In the genomic region with DNA sequence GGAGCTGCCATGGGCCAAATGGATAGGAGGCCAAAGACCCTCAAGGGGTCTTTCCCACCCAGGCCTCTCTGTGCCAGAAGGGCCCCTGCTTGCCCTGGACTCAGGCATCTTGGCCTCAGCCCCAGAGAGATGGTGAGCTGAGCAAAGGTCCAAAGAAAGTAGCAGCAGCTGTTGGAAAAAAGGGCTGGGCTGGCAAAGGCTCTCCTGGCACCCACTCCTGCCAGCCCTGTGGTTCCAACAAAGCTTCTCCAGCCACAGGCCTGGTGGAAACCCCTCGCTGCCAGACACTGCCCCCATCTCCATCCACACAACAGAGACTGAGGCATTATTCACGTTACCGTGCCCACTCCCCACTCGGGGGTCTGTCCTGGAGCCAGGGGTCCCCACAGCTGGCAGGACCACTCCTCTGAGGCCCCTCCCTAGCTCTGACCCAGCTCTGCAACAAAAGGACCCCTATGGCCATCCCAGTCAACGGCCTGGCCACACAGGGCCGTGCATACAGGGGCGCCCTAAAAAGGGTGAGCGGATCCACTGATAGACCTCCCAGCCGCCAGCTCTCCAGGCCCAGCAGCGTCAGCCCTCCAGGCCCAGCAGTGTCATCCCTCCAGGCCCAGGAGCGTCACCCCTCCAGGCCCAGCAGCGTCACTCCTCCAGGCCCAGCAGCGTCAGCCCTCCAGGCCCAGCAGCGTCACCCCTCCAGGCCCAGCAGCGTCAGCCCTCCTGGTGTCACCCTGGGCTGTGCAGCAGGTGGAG, we compare ENCODE assay signal across 16 cellular contexts. TPM values are rescaled to one million over a fixed set of nuclear protein-coding genes. Genes with fewer than 3 reads are reported as not detected.
DNase-seq lines count a peak whose midpoint lies in the region; ATAC-seq and TF ChIP-seq lines count a peak whose summit lies in the region.
"Had no signal": no experiment of that assay in that cellular context is flagged by ENCODE, and none has a peak within 500 bp of the region (broad histone marks: within the 10 kb centered on the region; RNA-seq: fewer than 3 reads in every experiment).

No MANE protein-coding gene starts in this region.

- intact Hi-C loops in Caco-2 (cut with micrococcal nuclease; ENCODE audit: unreplicated experiment), result no loop called here
- intact Hi-C loops in mucosa of descending colon (cut with DNase I, micrococcal nuclease), result no loop called here
- intact Hi-C loops in natural killer cell (cut with micrococcal nuclease), result no loop called here

- DNase-seq in Caco-2, result no peak
- peak in 3 of 61 donors; percentile 31 to 44 (median 32) for DNase-seq in caudate nucleus (lab: John Stamatoyannopoulos, UW)
- DNase-seq in mucosa of descending colon, result peak in 2 of 3 donors; percentile 47 to 66
- DNase-seq in cortex of kidney (lab: John Stamatoyannopoulos, UW), result no peak
- no peak for DNase-seq in natural killer cell
- DNase-seq in NCI-H510A treated with DMSO at 0.1 percent for 48 hours (lab: John Stamatoyannopoulos, UW), result no peak
- DNase-seq in iPS-NIHi7 (ENCODE audit: extremely low spot score), result no peak
- DNase-seq: activated gamma-delta T cell treated with Interleukin-2 at 50 U/mL for 16 hours; AML-193; DMS 273 treated with DMSO at 0.1 percent for 48 hours; heart right ventricle; stimulated activated naive CD4-positive, alpha-beta T cell treated with Interleukin-2 at 50 U/mL for 16 hours; T-helper 17 cell had no signal

- H3K27ac Mint-ChIP-seq in Caco-2 (ENCODE audit: unreplicated experiment) (peak overlapping the region; percentile 70), natural killer cell (no peak overlapping the region)
- H3K27ac Mint-ChIP-seq: T-helper 17 cell had no signal

- H3K27me3 Mint-ChIP-seq in Caco-2 (ENCODE audit: insufficient read depth, unreplicated experiment) (no peaks in the 10 kb centered on the region), natural killer cell (ENCODE audit: low read depth in 2 of 2) (peaks cover 0 to 7% of the 10 kb centered on the region in 2 donors)

- CTCF ChIA-PET in Caco-2 (lab: Charles Lee), result interaction anchor here (0.6 to 0.8 kb wide), 2 partner anchors 8 to 32 kb away, joined by 4 read pairs; no protein-coding TSS in a partner anchor

- H3K9me3 ChIP-seq in Caco-2, result no peaks in the 10 kb centered on the region
- no peaks in the 10 kb centered on the region for H3K9me3 ChIP-seq in mucosa of descending colon
- H3K9me3 ChIP-seq in skeletal muscle satellite cell (replicated peaks; ENCODE audit: low read length), result no peaks in the 10 kb centered on the region
- H3K9me3 ChIP-seq: heart right ventricle had no signal

- H3K4me3 Mint-ChIP-seq in Caco-2 (ENCODE audit: unreplicated experiment) (no peak overlapping the region), natural killer cell (no peak overlapping the region)
- H3K4me3 Mint-ChIP-seq: T-helper 17 cell, WTC11 had no signal

- H3K4me1 Mint-ChIP-seq in Caco-2 (ENCODE audit: low read depth, unreplicated experiment) (peaks cover 55% of the 10 kb centered on the region), natural killer cell (peaks cover 7 to 10% of the 10 kb centered on the region in 2 donors)

- POLR2A ChIA-PET in Caco-2 (lab: Charles Lee), result no interaction called here

- peak overlapping the region; percentile 22 for H3K9ac ChIP-seq in skeletal muscle satellite cell (ENCODE audit: low read depth, low read length)

- H3K27me3 ChIP-seq in Caco-2 (replicated peaks; ENCODE audit: control insufficient read depth, insufficient read depth, low read length) (no peaks in the 10 kb centered on the region), skeletal muscle satellite cell (ENCODE audit: control insufficient read depth, insufficient read depth, low read length) (no peaks in the 10 kb centered on the region)
- H3K27me3 ChIP-seq: heart right ventricle had no signal

- no peak overlapping the region for H3K4me3 ChIP-seq in Caco-2 (ENCODE audit: low read depth, low read length)
- H3K4me3 ChIP-seq in mucosa of descending colon, result no peak overlapping the region
- H3K4me3 ChIP-seq in skeletal muscle satellite cell (ENCODE audit: low read length), result no peak overlapping the region
- H3K4me3 ChIP-seq: heart right ventricle had no signal

- peaks cover 5% of the 10 kb centered on the region for H3K36me3 ChIP-seq in Caco-2 (ENCODE audit: control insufficient read depth, insufficient read depth, low read length)
- H3K36me3 ChIP-seq in mucosa of descending colon (ENCODE audit: low read depth), result no peaks in the 10 kb centered on the region
- peaks cover 6% of the 10 kb centered on the region for H3K36me3 ChIP-seq in skeletal muscle satellite cell (ENCODE audit: insufficient read depth, low read length)
- H3K36me3 ChIP-seq: heart right ventricle had no signal

- H3K27ac ChIP-seq in caudate nucleus (ENCODE audit: low read depth, low read length), result peak overlapping the region; percentile 24
- H3K27ac ChIP-seq: heart right ventricle had no signal

- no peaks in the 10 kb centered on the region for H3K9me3 Mint-ChIP-seq in Caco-2 (ENCODE audit: unreplicated experiment)
- H3K9me3 Mint-ChIP-seq in natural killer cell, result no peaks in the 10 kb centered on the region
- H3K9me3 Mint-ChIP-seq: WTC11 had no signal

- peak; percentile 37 for ATAC-seq in mucosa of descending colon
- ATAC-seq in natural killer cell, result no peak
- ATAC-seq: esophagus mucosa, T-helper 17 cell, WTC11 had no signal

- TF ChIP-seq CTCF in Caco-2 (IDR thresholded peaks at IDR 0.05; ENCODE audit: insufficient read depth in 1 of 2, low read depth in 1 of 2, low read length in 1 of 2, severe bottlenecking in 1 of 2, unreplicated experiment in 1 of 2) (no peak), mucosa of descending colon (IDR thresholded peaks at IDR 0.05) (no peak), natural killer cell (IDR thresholded peaks at IDR 0.05) (no peak)

- peaks cover 88% of the 10 kb centered on the region for H3K4me1 ChIP-seq in Caco-2
- H3K4me1 ChIP-seq in mucosa of descending colon (ENCODE audit: low read depth), result peaks cover 52% of the 10 kb centered on the region
- H3K4me1 ChIP-seq in skeletal muscle satellite cell (ENCODE audit: control insufficient read depth, insufficient read depth, low read length), result peaks cover 68% of the 10 kb centered on the region

- peak overlapping the region; percentile 17 for H3K4me2 ChIP-seq in skeletal muscle satellite cell (ENCODE audit: low read length)

- H3K36me3 Mint-ChIP-seq in Caco-2 (ENCODE audit: insufficient read depth, unreplicated experiment) (peaks cover 47% of the 10 kb centered on the region), natural killer cell (no peaks in the 10 kb centered on the region)
- H3K36me3 Mint-ChIP-seq: WTC11 had no signal

- BruUV-seq in Caco-2 (replicated peaks; lab: Mats Ljungman, UMichigan), result no TSS peak

RNA-seq across cellular contexts. Expression of a gene that starts 10.1 kb away (rescaled TPM):
- total RNA-seq in Caco-2 (2022) (198 and 205 TPM in 2 replicates), mucosa of descending colon (10 to 100 TPM; 37.6 to 65.7 (median 46.3) TPM), natural killer cell (100 to 1,000 TPM in 2 of 3 donors, 10 to 100 TPM in 1; 73.5 to 131 (median 107) TPM)
- 103 and 112 TPM in 2 replicates for total RNA-seq in skeletal muscle satellite cell (2012; rRNA removed)

Comparison
In these comparisons a context has a peak if more than half of its experiments do, and no peak if none do; other contexts are left out.
1. DNase-seq: peak in mucosa of descending colon (2 of 3); none in Caco-2 (0 of 2), cortex of kidney (single experiment), natural killer cell (single experiment), NCI-H510A treated with DMSO at 0.1 percent for 48 hours (single experiment) and iPS-NIHi7 (single experiment).